ENCODE assay signal across 3 cellular contexts in genomic region chr11:83151274-83151977, GRCh38.
TF ChIP-seq lines count a peak whose summit lies in the region.

No MANE protein-coding gene starts in this region.

TF ChIP-seq in SK-N-SH, 30 proteins besides CTCF, POLR2A, EP300 and RAD21:
- TF ChIP-seq, protein P1, sequence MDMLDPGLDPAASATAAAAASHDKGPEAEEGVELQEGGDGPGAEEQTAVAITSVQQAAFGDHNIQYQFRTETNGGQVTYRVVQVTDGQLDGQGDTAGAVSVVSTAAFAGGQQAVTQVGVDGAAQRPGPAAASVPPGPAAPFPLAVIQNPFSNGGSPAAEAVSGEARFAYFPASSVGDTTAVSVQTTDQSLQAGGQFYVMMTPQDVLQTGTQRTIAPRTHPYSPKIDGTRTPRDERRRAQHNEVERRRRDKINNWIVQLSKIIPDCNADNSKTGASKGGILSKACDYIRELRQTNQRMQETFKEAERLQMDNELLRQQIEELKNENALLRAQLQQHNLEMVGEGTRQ (IDR thresholded peaks at IDR 0.05; ENCODE audit: borderline replicate concordance, low read depth, low read length) = no peak
- TF ChIP-seq GABPA (IDR thresholded peaks at IDR 0.05; ENCODE audit: low read depth) (no peak), CHD2 (IDR thresholded peaks at IDR 0.05; ENCODE audit: low read length, partially characterized antibody) (no peak), SMC3 (IDR thresholded peaks at IDR 0.05; ENCODE audit: low read depth, low read length) (no peak), NRF1 (IDR thresholded peaks at IDR 0.05; ENCODE audit: low read depth, low read length) (no peak)
- TF ChIP-seq, protein P2, sequence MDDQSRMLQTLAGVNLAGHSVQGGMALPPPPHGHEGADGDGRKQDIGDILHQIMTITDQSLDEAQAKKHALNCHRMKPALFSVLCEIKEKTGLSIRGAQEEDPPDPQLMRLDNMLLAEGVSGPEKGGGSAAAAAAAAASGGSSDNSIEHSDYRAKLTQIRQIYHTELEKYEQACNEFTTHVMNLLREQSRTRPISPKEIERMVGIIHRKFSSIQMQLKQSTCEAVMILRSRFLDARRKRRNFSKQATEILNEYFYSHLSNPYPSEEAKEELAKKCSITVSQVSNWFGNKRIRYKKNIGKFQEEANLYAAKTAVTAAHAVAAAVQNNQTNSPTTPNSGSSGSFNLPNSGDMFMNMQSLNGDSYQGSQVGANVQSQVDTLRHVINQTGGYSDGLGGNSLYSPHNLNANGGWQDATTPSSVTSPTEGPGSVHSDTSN (IDR thresholded peaks at IDR 0.05) = 0 out of 2 replicates have a peak, but pooled peaks have one; percentile 19

TF ChIP-seq in SK-N-SH treated with all-trans-retinoic acid at 6 μM for 48 hours, 23 proteins besides CTCF, POLR2A, EP300 and RAD21:
- TF ChIP-seq GLIS3 (CRISPR knock-in tag; IDR thresholded peaks at IDR 0.05) = no peak
- no peak for TF ChIP-seq ZNF8 (CRISPR knock-in tag; IDR thresholded peaks at IDR 0.05)
- no peak for TF ChIP-seq TCF4 (CRISPR knock-in tag; IDR thresholded peaks at IDR 0.05; ENCODE audit: borderline replicate concordance)
- TF ChIP-seq, protein P3, sequence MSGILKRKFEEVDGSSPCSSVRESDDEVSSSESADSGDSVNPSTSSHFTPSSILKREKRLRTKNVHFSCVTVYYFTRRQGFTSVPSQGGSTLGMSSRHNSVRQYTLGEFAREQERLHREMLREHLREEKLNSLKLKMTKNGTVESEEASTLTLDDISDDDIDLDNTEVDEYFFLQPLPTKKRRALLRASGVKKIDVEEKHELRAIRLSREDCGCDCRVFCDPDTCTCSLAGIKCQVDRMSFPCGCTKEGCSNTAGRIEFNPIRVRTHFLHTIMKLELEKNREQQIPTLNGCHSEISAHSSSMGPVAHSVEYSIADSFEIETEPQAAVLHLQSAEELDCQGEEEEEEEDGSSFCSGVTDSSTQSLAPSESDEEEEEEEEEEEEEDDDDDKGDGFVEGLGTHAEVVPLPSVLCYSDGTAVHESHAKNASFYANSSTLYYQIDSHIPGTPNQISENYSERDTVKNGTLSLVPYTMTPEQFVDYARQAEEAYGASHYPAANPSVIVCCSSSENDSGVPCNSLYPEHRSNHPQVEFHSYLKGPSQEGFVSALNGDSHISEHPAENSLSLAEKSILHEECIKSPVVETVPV (CRISPR knock-in tag; IDR thresholded peaks at IDR 0.05) = no peak
- no peak for TF ChIP-seq ESRRG (CRISPR knock-in tag; IDR thresholded peaks at IDR 0.05)
- TF ChIP-seq ZNF565 (CRISPR knock-in tag; conservative IDR thresholded peaks at IDR 0.05; ENCODE audit: low read depth) = no peak
- TF ChIP-seq ZNF70 (CRISPR knock-in tag; IDR thresholded peaks at IDR 0.05) = no peak
- TF ChIP-seq POU6F1 (CRISPR knock-in tag; IDR thresholded peaks at IDR 0.05; ENCODE audit: borderline replicate concordance, low read depth) = no peak
- TF ChIP-seq, protein P4, sequence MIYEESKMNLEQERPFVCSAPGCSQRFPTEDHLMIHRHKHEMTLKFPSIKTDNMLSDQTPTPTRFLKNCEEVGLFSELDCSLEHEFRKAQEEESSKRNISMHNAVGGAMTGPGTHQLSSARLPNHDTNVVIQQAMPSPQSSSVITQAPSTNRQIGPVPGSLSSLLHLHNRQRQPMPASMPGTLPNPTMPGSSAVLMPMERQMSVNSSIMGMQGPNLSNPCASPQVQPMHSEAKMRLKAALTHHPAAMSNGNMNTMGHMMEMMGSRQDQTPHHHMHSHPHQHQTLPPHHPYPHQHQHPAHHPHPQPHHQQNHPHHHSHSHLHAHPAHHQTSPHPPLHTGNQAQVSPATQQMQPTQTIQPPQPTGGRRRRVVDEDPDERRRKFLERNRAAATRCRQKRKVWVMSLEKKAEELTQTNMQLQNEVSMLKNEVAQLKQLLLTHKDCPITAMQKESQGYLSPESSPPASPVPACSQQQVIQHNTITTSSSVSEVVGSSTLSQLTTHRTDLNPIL (CRISPR knock-in tag; IDR thresholded peaks at IDR 0.05; ENCODE audit: low read depth) = no peak
- no peak for TF ChIP-seq RARB (CRISPR knock-in tag; IDR thresholded peaks at IDR 0.05)

TF ChIP-seq in K562, 482 proteins besides CTCF, POLR2A, EP300 and RAD21 (continues in another document):
- TF ChIP-seq ZNF384 (IDR thresholded peaks at IDR 0.05; ENCODE audit: low read depth, low read length) (peak; percentile 72), BACH1 (tag; IDR thresholded peaks at IDR 0.05) (no peak), FOSL1 (tag; conservative IDR thresholded peaks at IDR 0.05) (peak; percentile 92), POLR2H (tag; IDR thresholded peaks at IDR 0.05; ENCODE audit: low read depth) (no peak), SMARCA4 (IDR thresholded peaks at IDR 0.05) (peak; percentile 92), RBM14 (IDR thresholded peaks at IDR 0.05; ENCODE audit: borderline replicate concordance, insufficient read depth, low read depth, low read length) (no peak), NBN (IDR thresholded peaks at IDR 0.05; ENCODE audit: low read depth) (no peak), KLF6 (CRISPR knock-in tag; IDR thresholded peaks at IDR 0.05; ENCODE audit: borderline replicate concordance) (no peak), ETV6 (IDR thresholded peaks at IDR 0.05; ENCODE audit: borderline replicate concordance in 1 of 2, low read depth in 2 of 2, low read length in 1 of 2) (no peak), ETV6 (CRISPR knock-in tag; IDR thresholded peaks at IDR 0.05; ENCODE audit: borderline replicate concordance) (no peak), ZBTB40 (IDR thresholded peaks at IDR 0.05) (no peak), ZBTB40 (CRISPR knock-in tag; IDR thresholded peaks at IDR 0.05) (no peak), MTA3 (IDR thresholded peaks at IDR 0.05; ENCODE audit: borderline replicate concordance) (no peak), TCF3 (CRISPR knock-in tag; IDR thresholded peaks at IDR 0.05) (no peak), CHD1 (IDR thresholded peaks at IDR 0.05; ENCODE audit: low read length) (no peak), ZNF561 (CRISPR knock-in tag; conservative IDR thresholded peaks at IDR 0.05) (no peak), ZNF766 (CRISPR knock-in tag; conservative IDR thresholded peaks at IDR 0.05) (no peak), SP1 (CRISPR knock-in tag; IDR thresholded peaks at IDR 0.05) (no peak), ZNF124 (CRISPR knock-in tag; IDR thresholded peaks at IDR 0.05) (no peak), NUFIP1 (IDR thresholded peaks at IDR 0.05; ENCODE audit: partially characterized antibody) (no peak), ZNF277 (CRISPR knock-in tag; IDR thresholded peaks at IDR 0.05; ENCODE audit: borderline replicate concordance) (no peak), ZEB2 (IDR thresholded peaks at IDR 0.05) (peak; percentile 93), SMARCB1 (IDR thresholded peaks at IDR 0.05; ENCODE audit: insufficient read length, low read depth) (no peak)
- TF ChIP-seq, protein P5, sequence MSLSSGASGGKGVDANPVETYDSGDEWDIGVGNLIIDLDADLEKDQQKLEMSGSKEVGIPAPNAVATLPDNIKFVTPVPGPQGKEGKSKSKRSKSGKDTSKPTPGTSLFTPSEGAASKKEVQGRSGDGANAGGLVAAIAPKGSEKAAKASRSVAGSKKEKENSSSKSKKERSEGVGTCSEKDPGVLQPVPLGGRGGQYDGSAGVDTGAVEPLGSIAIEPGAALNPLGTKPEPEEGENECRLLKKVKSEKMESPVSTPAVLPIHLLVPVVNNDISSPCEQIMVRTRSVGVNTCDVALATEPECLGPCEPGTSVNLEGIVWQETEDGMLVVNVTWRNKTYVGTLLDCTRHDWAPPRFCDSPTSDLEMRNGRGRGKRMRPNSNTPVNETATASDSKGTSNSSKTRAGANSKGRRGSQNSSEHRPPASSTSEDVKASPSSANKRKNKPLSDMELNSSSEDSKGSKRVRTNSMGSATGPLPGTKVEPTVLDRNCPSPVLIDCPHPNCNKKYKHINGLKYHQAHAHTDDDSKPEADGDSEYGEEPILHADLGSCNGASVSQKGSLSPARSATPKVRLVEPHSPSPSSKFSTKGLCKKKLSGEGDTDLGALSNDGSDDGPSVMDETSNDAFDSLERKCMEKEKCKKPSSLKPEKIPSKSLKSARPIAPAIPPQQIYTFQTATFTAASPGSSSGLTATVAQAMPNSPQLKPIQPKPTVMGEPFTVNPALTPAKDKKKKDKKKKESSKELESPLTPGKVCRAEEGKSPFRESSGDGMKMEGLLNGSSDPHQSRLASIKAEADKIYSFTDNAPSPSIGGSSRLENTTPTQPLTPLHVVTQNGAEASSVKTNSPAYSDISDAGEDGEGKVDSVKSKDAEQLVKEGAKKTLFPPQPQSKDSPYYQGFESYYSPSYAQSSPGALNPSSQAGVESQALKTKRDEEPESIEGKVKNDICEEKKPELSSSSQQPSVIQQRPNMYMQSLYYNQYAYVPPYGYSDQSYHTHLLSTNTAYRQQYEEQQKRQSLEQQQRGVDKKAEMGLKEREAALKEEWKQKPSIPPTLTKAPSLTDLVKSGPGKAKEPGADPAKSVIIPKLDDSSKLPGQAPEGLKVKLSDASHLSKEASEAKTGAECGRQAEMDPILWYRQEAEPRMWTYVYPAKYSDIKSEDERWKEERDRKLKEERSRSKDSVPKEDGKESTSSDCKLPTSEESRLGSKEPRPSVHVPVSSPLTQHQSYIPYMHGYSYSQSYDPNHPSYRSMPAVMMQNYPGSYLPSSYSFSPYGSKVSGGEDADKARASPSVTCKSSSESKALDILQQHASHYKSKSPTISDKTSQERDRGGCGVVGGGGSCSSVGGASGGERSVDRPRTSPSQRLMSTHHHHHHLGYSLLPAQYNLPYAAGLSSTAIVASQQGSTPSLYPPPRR (CRISPR knock-in tag; IDR thresholded peaks at IDR 0.05; ENCODE audit: borderline replicate concordance) = no peak
- TF ChIP-seq, protein P6, sequence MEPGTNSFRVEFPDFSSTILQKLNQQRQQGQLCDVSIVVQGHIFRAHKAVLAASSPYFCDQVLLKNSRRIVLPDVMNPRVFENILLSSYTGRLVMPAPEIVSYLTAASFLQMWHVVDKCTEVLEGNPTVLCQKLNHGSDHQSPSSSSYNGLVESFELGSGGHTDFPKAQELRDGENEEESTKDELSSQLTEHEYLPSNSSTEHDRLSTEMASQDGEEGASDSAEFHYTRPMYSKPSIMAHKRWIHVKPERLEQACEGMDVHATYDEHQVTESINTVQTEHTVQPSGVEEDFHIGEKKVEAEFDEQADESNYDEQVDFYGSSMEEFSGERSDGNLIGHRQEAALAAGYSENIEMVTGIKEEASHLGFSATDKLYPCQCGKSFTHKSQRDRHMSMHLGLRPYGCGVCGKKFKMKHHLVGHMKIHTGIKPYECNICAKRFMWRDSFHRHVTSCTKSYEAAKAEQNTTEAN (CRISPR knock-in tag; IDR thresholded peaks at IDR 0.05) = no peak
